21 cellular contexts compared by ENCODE assay signal in genomic region chr7:47510192-47510591, GRCh38.
DNase-seq lines count a peak whose midpoint lies in the region; ATAC-seq and TF ChIP-seq lines count a peak whose summit lies in the region.
"Had no signal": no experiment of that assay in that cellular context is flagged by ENCODE, and none has a peak within 500 bp of the region (broad histone marks: within the 10 kb centered on the region; RNA-seq: fewer than 3 reads in every experiment).

No MANE protein-coding gene starts in this region.

- BruUV-seq in PC-3 (replicated peaks; lab: Mats Ljungman, UMichigan) (no TSS peak), PC-9 (replicated peaks; lab: Mats Ljungman, UMichigan) (no TSS peak)

- intact Hi-C loops in PC-3 (cut with micrococcal nuclease) (no loop called here), PC-9 (cut with micrococcal nuclease; ENCODE audit: unreplicated experiment) (no loop called here)

- CTCF ChIA-PET in PC-3 (lab: Charles Lee), result no interaction called here
- CTCF ChIA-PET in PC-9 (lab: Charles Lee), result no interaction called here

- H3K4me3 ChIP-seq in PC-3 (ENCODE audit: low read length), result no peak overlapping the region
- H3K4me3 ChIP-seq in osteoblast (ENCODE audit: insufficient read depth, low read length), result no peak overlapping the region
- no peak overlapping the region for H3K4me3 ChIP-seq in subcutaneous abdominal adipose tissue (ENCODE audit: low read depth in 1 of 5, low read length in 5 of 5)
- H3K4me3 ChIP-seq in PC-9, result no peak overlapping the region
- H3K4me3 ChIP-seq: GM12878, GM23338 had no signal

- H3K9ac ChIP-seq in PC-3 (ENCODE audit: low read length), result no peak overlapping the region
- no peak overlapping the region for H3K9ac ChIP-seq in subcutaneous abdominal adipose tissue (ENCODE audit: low read length in 5 of 5)

- peaks cover 32% of the 10 kb centered on the region for H3K4me1 ChIP-seq in PC-3 (ENCODE audit: insufficient read depth, low read length)
- peaks cover 46% of the 10 kb centered on the region for H3K4me1 ChIP-seq in osteoblast (ENCODE audit: insufficient read depth, low read length)
- peaks cover 5 to 55% (median 46%) of the 10 kb centered on the region in 5 donors for H3K4me1 ChIP-seq in subcutaneous abdominal adipose tissue (ENCODE audit: control insufficient read depth in 5 of 5, insufficient read depth in 5 of 5, low read length in 5 of 5)
- H3K4me1 ChIP-seq in PC-9 (replicated peaks; ENCODE audit: insufficient read depth), result peaks cover 42% of the 10 kb centered on the region

- peaks cover 69% of the 10 kb centered on the region for H3K79me2 ChIP-seq in PC-3 (ENCODE audit: low read length)
- H3K79me2 ChIP-seq in osteoblast (ENCODE audit: insufficient read depth, low read length), result peaks cover 43% of the 10 kb centered on the region
- H3K79me2 ChIP-seq in PC-9 (ENCODE audit: low read depth), result peaks cover 99% of the 10 kb centered on the region

- H3K27ac ChIP-seq in PC-3 (ENCODE audit: low read length), result no peak overlapping the region
- H3K27ac ChIP-seq in osteoblast (ENCODE audit: low read depth, low read length), result no peak overlapping the region
- H3K27ac ChIP-seq in subcutaneous abdominal adipose tissue (ENCODE audit: low read depth, low read length), result peak overlapping the region; percentile 27
- H3K27ac ChIP-seq in PC-9, result no peak overlapping the region
- H3K27ac ChIP-seq: RWPE1 had no signal

- DNase-seq in PC-3 (peak; percentile 33), islet precursor cell (peak; percentile 50), osteoblast (ENCODE audit: insufficient read length, low spot score, missing footprints) (peak; percentile 36), NCI-H1092 (lab: John Stamatoyannopoulos, UW) (no peak), PC-9 (no peak)
- DNase-seq: CD4-positive, CD25-positive, alpha-beta regulatory T cell; DMS79; Kasumi-1; NCI-H1417; NCI-H187; NCI-H446; NCI-H526 treated with DMSO at 0.1 percent for 48 hours; SIG-M5 had no signal

- ATAC-seq in PC-3 (no peak), GM19467 (IDR thresholded peaks at IDR 0.05; ENCODE audit: unreplicated experiment) (no peak), HG02678 (IDR thresholded peaks at IDR 0.05; ENCODE audit: unreplicated experiment) (no peak)
- ATAC-seq: GM12878, GM23338, HCT116, SK-N-SH treated with all-trans-retinoic acid at 6 μM for 48 hours had no signal

- H3F3A ChIP-seq in PC-3 (ENCODE audit: low read length, unreplicated experiment) (no peaks in the 10 kb centered on the region), PC-9 (ENCODE audit: insufficient read depth, low read depth) (peaks cover 58% of the 10 kb centered on the region)

- H3K36me3 ChIP-seq in PC-3 (ENCODE audit: low read depth, low read length) (peaks cover 16% of the 10 kb centered on the region), osteoblast (ENCODE audit: insufficient read depth, low read length) (peaks cover 40% of the 10 kb centered on the region), subcutaneous abdominal adipose tissue (ENCODE audit: control insufficient read depth in 5 of 5, insufficient read depth in 5 of 5, low read length in 5 of 5) (peaks cover 0 to 31% (median 14%) of the 10 kb centered on the region in 5 donors), PC-9 (ENCODE audit: low read depth) (peaks cover 62% of the 10 kb centered on the region)

- H3K9me3 ChIP-seq in PC-3 (ENCODE audit: low read length), result no peaks in the 10 kb centered on the region
- H3K9me3 ChIP-seq in osteoblast (ENCODE audit: low read depth, low read length), result no peaks in the 10 kb centered on the region
- H3K9me3 ChIP-seq in subcutaneous abdominal adipose tissue (ENCODE audit: control insufficient read depth in 5 of 5, low read length in 5 of 5), result peaks cover 0 to 5% (median 0%) of the 10 kb centered on the region in 5 donors
- H3K9me3 ChIP-seq in PC-9 (ENCODE audit: insufficient read depth, low read depth), result no peaks in the 10 kb centered on the region

- TF ChIP-seq CTCF in PC-3 (conservative IDR thresholded peaks at IDR 0.05; ENCODE audit: low read depth, low read length) (no peak), osteoblast (IDR thresholded peaks at IDR 0.05; ENCODE audit: extremely low read depth, low read depth, low read length) (no peak), PC-9 (conservative IDR thresholded peaks at IDR 0.05) (no peak)

- no peaks in the 10 kb centered on the region; the same call in 1 of the 2 replicates for H4K20me1 ChIP-seq in PC-3 (ENCODE audit: low read length)
- peaks cover 23% of the 10 kb centered on the region for H4K20me1 ChIP-seq in osteoblast (ENCODE audit: insufficient read depth, low read length)
- peaks cover 91% of the 10 kb centered on the region for H4K20me1 ChIP-seq in PC-9 (ENCODE audit: insufficient read depth)

- POLR2A ChIA-PET in PC-3 (lab: Charles Lee; ENCODE audit: unreplicated experiment) (no interaction called here), PC-9 (lab: Charles Lee; ENCODE audit: unreplicated experiment) (no interaction called here)

- no peaks in the 10 kb centered on the region for H3K27me3 ChIP-seq in PC-3 (ENCODE audit: low read length)
- no peaks in the 10 kb centered on the region for H3K27me3 ChIP-seq in osteoblast (ENCODE audit: insufficient read depth, low read length)
- no peaks in the 10 kb centered on the region for H3K27me3 ChIP-seq in subcutaneous abdominal adipose tissue (ENCODE audit: control insufficient read depth in 5 of 5, insufficient read depth in 4 of 5, low read length in 5 of 5)
- H3K27me3 ChIP-seq in PC-9 (ENCODE audit: insufficient read depth, low read depth), result no peaks in the 10 kb centered on the region

- no peak overlapping the region for H2AFZ ChIP-seq in PC-3 (ENCODE audit: low read length)
- H2AFZ ChIP-seq in osteoblast (ENCODE audit: low read length), result no peak overlapping the region
- no peak overlapping the region for H2AFZ ChIP-seq in PC-9
- H2AFZ ChIP-seq: GM23338 had no signal

- H3K4me2 ChIP-seq in PC-3 (ENCODE audit: low read length) (no peak overlapping the region), osteoblast (ENCODE audit: insufficient read depth, low read length) (no peak overlapping the region), PC-9 (no peak overlapping the region)
- H3K4me2 ChIP-seq: GM23338 had no signal

- H3K9me2 ChIP-seq in PC-3 (replicated peaks; ENCODE audit: low read length), result no peaks in the 10 kb centered on the region
- no peaks in the 10 kb centered on the region for H3K9me2 ChIP-seq in PC-9 (ENCODE audit: insufficient read depth)

Comparison
In these comparisons a context has a peak if more than half of its experiments do, and no peak if none do; other contexts are left out.
1. DNase-seq: peak in PC-3 (single experiment), islet precursor cell (single experiment) and osteoblast (single experiment); none in NCI-H1092 (single experiment) and PC-9 (0 of 2).